15 cellular contexts compared by ENCODE assay signal in the genomic region with DNA sequence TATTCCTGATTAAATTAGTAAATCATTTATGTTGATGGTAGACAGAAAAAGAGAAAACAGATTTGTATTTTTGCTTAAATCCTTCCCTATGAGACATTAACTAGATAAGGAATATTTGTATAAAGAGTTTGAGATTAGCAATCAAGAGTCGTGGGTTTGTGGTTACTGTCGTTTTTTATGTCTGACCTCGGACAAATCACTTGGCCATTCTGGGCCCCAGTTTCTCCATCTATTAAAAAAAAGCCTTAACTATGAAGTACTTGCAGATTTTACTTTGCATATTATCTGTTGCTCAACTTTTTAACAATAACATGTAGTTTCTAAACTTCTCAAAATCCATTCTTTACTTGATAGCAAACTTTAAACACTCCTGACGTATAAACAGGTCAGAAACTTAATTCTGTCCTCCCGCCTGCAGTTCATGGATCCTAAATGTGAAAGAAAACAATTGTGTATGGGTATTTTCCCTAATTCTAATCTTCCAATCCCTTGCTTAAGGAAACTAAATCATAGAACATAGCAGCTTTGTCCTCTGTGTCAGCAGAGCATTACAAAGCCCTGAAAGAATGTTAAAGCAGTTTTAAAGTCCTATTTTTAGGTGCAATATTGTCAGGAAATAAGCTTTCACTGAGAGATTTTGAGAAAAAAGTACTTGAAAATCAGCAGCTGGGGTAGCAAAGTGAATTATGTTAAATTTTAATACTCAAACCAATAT.
A peak's percentile ranks its signal among the peaks of the same experiment; 100 is the strongest.
DNase-seq lines count a peak whose midpoint lies in the region; ATAC-seq and TF ChIP-seq lines count a peak whose summit lies in the region.
"Had no signal": no experiment of that assay in that cellular context is flagged by ENCODE, and none has a peak within 500 bp of the region (broad histone marks: within the 10 kb centered on the region; RNA-seq: fewer than 3 reads in every experiment).

No MANE protein-coding gene starts in this region.

- intact Hi-C loops in OCI-LY7 (cut with micrococcal nuclease; ENCODE audit: unreplicated experiment): no loop called here
- intact Hi-C loops in tibial artery (cut with DNase I; ENCODE audit: low total_unique reads): loop anchor here (5.0 to 10.0 kb wide), 2 partner anchors 78 to 160 kb away; partner anchors contain the start of gene DAAM1

- no peak for DNase-seq in OCI-LY7 (ENCODE audit: low spot score)
- DNase-seq in chondrocyte (ENCODE audit: low spot score): no peak
- no peak for DNase-seq in memory B cell (ENCODE audit: low spot score in 2 of 2)
- DNase-seq in tibial artery: no peak
- no peak for DNase-seq in activated effector memory CD4-positive, alpha-beta T cell treated with anti-CD3 and anti-CD28 coated beads, Interleukin-2, amount 50 U/mL, for 16 hours
- no peak for DNase-seq in CD8-positive, alpha-beta memory T cell
- DNase-seq: activated CD4-positive, CD25-positive, alpha-beta regulatory T cell treated with anti-CD3 and anti-CD28 coated beads, Interleukin-2, amount 50 U/mL, for 72 hours; DMS 273 treated with DMSO at 0.1 percent for 48 hours; kidney glomerular epithelial cell; MM.1S; naive B cell; NCI-H748 treated with DMSO at 0.1 percent for 48 hours; stimulated activated CD4-positive, alpha-beta T cell treated with anti-CD3 and anti-CD28 coated beads, Interleukin-2, amount 100 ng/mL, for 24 hours; trophoblast cell had no signal

- H3K4me2 ChIP-seq in OCI-LY7 (ENCODE audit: low read length): peak overlapping the region; percentile 63

- H3K27ac Mint-ChIP-seq in chondrocyte (ENCODE audit: unreplicated experiment) (peak overlapping the region; percentile 87), memory B cell (peak overlapping the region; percentile 14)
- no peak overlapping the region for H3K27ac Mint-ChIP-seq in CD8-positive, alpha-beta memory T cell

- TF ChIP-seq CTCF in OCI-LY7 (conservative IDR thresholded peaks at IDR 0.05; ENCODE audit: low read length) (no peak), chondrocyte (IDR thresholded peaks at IDR 0.05) (no peak), tibial artery (IDR thresholded peaks at IDR 0.05) (no peak)

- H3K36me3 ChIP-seq in OCI-LY7 (ENCODE audit: insufficient read depth, low read length) (peaks cover 91% of the 10 kb centered on the region), tibial artery (peaks cover 0 to 4% (median 3%) of the 10 kb centered on the region in 3 donors)
- no peaks in the 10 kb centered on the region for H3K36me3 ChIP-seq in CD8-positive, alpha-beta memory T cell (ENCODE audit: insufficient read depth, low read length)

- no peak overlapping the region; the same call in 1 of the 2 replicates for H2AFZ ChIP-seq in OCI-LY7 (ENCODE audit: low read length)

- no peak for ATAC-seq in memory B cell (ENCODE audit: low read depth)
- no peak for ATAC-seq in GM21737 (IDR thresholded peaks at IDR 0.05; ENCODE audit: unreplicated experiment)

- H3K27me3 Mint-ChIP-seq in chondrocyte (ENCODE audit: low read depth): no peaks in the 10 kb centered on the region
- no peaks in the 10 kb centered on the region for H3K27me3 Mint-ChIP-seq in memory B cell
- no peaks in the 10 kb centered on the region for H3K27me3 Mint-ChIP-seq in CD8-positive, alpha-beta memory T cell
- H3K27me3 Mint-ChIP-seq: naive B cell had no signal

- H4K20me1 ChIP-seq in OCI-LY7 (ENCODE audit: insufficient read depth, low read length): no peaks in the 10 kb centered on the region

- POLR2A ChIA-PET in OCI-LY7 (lab: Charles Lee): interaction anchor here (0.8 to 1.3 kb wide), 3 partner anchors 12 to 50 kb away, joined by 3 to 4 read pairs (median 3); no protein-coding TSS in a partner anchor
- POLR2A ChIA-PET in CD8-positive, alpha-beta memory T cell (lab: Charles Lee): no interaction called here

- H3K27me3 ChIP-seq in tibial artery: no peaks in the 10 kb centered on the region
- no peaks in the 10 kb centered on the region for H3K27me3 ChIP-seq in CD8-positive, alpha-beta memory T cell (ENCODE audit: insufficient read depth, low read length, poor library complexity, severe bottlenecking)

- H3K79me2 ChIP-seq in OCI-LY7 (ENCODE audit: insufficient read depth, low read depth, low read length): no peaks in the 10 kb centered on the region

- H3K4me3 ChIP-seq in OCI-LY7 (ENCODE audit: low read depth, low read length, poor library complexity, severe bottlenecking): peak overlapping the region; percentile 20
- H3K4me3 ChIP-seq in tibial artery: no peak overlapping the region
- H3K4me3 ChIP-seq in CD8-positive, alpha-beta memory T cell (ENCODE audit: low read length): no peak overlapping the region

- no peaks in the 10 kb centered on the region for H3K9me3 ChIP-seq in OCI-LY7 (ENCODE audit: low read length)
- no peaks in the 10 kb centered on the region for H3K9me3 ChIP-seq in tibial artery
- no peaks in the 10 kb centered on the region for H3K9me3 ChIP-seq in CD8-positive, alpha-beta memory T cell (ENCODE audit: low read length)

- H3K4me1 ChIP-seq in OCI-LY7 (ENCODE audit: insufficient read depth, low read length, poor library complexity, severe bottlenecking) (peaks cover 48% of the 10 kb centered on the region), tibial artery (peaks cover 0 to 89% (median 47%) of the 10 kb centered on the region in 4 donors)
- H3K4me1 ChIP-seq in CD8-positive, alpha-beta memory T cell (ENCODE audit: insufficient read depth, low read length): no peaks in the 10 kb centered on the region

- CTCF ChIA-PET in OCI-LY7 (lab: Charles Lee; ENCODE audit: unreplicated experiment): no interaction called here
- CTCF ChIA-PET in CD8-positive, alpha-beta memory T cell (lab: Charles Lee): no interaction called here

- H3K9me2 ChIP-seq in OCI-LY7 (ENCODE audit: insufficient read depth, low read length): no peaks in the 10 kb centered on the region

- peaks cover 6% of the 10 kb centered on the region for H3K36me3 Mint-ChIP-seq in chondrocyte (ENCODE audit: low read depth)
- peaks cover 11% of the 10 kb centered on the region for H3K36me3 Mint-ChIP-seq in memory B cell
- peaks cover 0 to 30% (median 6%) of the 10 kb centered on the region in 3 donors for H3K36me3 Mint-ChIP-seq in CD8-positive, alpha-beta memory T cell

- no peaks in the 10 kb centered on the region for H3K9me3 Mint-ChIP-seq in chondrocyte (ENCODE audit: low read depth)
- no peaks in the 10 kb centered on the region for H3K9me3 Mint-ChIP-seq in memory B cell
- no peaks in the 10 kb centered on the region for H3K9me3 Mint-ChIP-seq in CD8-positive, alpha-beta memory T cell
- H3K9me3 Mint-ChIP-seq: naive B cell had no signal

- peak overlapping the region; percentile 81 for H3K27ac ChIP-seq in OCI-LY7 (ENCODE audit: low read depth, low read length, poor library complexity, severe bottlenecking)
- H3K27ac ChIP-seq in tibial artery: peak overlapping the region; percentile 70 to 75
- H3K27ac ChIP-seq in CD8-positive, alpha-beta memory T cell (ENCODE audit: low read depth, low read length): no peak overlapping the region

- H3K4me3 Mint-ChIP-seq in chondrocyte (ENCODE audit: unreplicated experiment): no peak overlapping the region
- H3K4me3 Mint-ChIP-seq in memory B cell: no peak overlapping the region
- H3K4me3 Mint-ChIP-seq in CD8-positive, alpha-beta memory T cell: no peak overlapping the region
- H3K4me3 Mint-ChIP-seq: naive B cell had no signal

- no TSS peak for BruUV-seq in OCI-LY7 (replicated peaks; lab: Mats Ljungman, UMichigan)

- H3K4me1 Mint-ChIP-seq in chondrocyte (ENCODE audit: low read depth): peaks cover 31% of the 10 kb centered on the region
- peaks cover 2% of the 10 kb centered on the region for H3K4me1 Mint-ChIP-seq in memory B cell
- no peaks in the 10 kb centered on the region for H3K4me1 Mint-ChIP-seq in CD8-positive, alpha-beta memory T cell
- H3K4me1 Mint-ChIP-seq: naive B cell had no signal

Comparison
In these comparisons a context has a peak if more than half of its experiments do, and no peak if none do; other contexts are left out.
1. H3K27ac Mint-ChIP-seq: peak in chondrocyte (single experiment) and memory B cell (single experiment); none in CD8-positive, alpha-beta memory T cell (0 of 8).